Comparison of ENCODE assay signal across 10 cellular contexts in genomic region chr15:78915341-78916087, GRCh38. TPM values are rescaled to one million over a fixed set of nuclear protein-coding genes. Genes with fewer than 3 reads are reported as not detected.
DNase-seq lines count a peak whose midpoint lies in the region; ATAC-seq, FAIRE-seq and TF ChIP-seq lines count a peak whose summit lies in the region.
"Had no signal": no experiment of that assay in that cellular context is flagged by ENCODE, and none has a peak within 500 bp of the region (broad histone marks: within the 10 kb centered on the region; RNA-seq: fewer than 3 reads in every experiment).

No MANE protein-coding gene starts in this region.

- no TSS peak for BruUV-seq in mammary epithelial cell (replicated peaks; lab: Mats Ljungman, UMichigan)

- no peaks in the 10 kb centered on the region for H3K9me3 ChIP-seq in mammary epithelial cell (replicated peaks; ENCODE audit: insufficient read depth, low read length)
- H3K9me3 ChIP-seq in lung (ENCODE audit: control insufficient read depth in 2 of 2, insufficient read depth in 1 of 2, low read length in 1 of 2), result no peaks in the 10 kb centered on the region
- H3K9me3 ChIP-seq in transverse colon, result no peaks in the 10 kb centered on the region
- no peaks in the 10 kb centered on the region for H3K9me3 ChIP-seq in neural progenitor cell (ENCODE audit: low read depth)
- H3K9me3 ChIP-seq: thyroid gland had no signal

- H3K27ac ChIP-seq in mammary epithelial cell (ENCODE audit: insufficient read depth, low read depth, low read length) (no peak overlapping the region), lung (ENCODE audit: low read depth in 1 of 2, low read length in 1 of 2) (peak overlapping the region in 1 of 2 donors; percentile 42), transverse colon (peak overlapping the region; percentile 44 to 81 (median 69)), neural progenitor cell (no peak overlapping the region)

- H3K27ac Mint-ChIP-seq in T-helper 2 cell treated with Interferon-gamma antibody and Interleukin-4, amounts not matched to agents 5 μg/mL and 100 μg/mL, for 36 hours, result peak overlapping the region; percentile 4
- no peak overlapping the region for H3K27ac Mint-ChIP-seq in neural progenitor cell

- TF ChIP-seq POLR2A in transverse colon (IDR thresholded peaks at IDR 0.05), result no peak

- 83% methylated on average over 12 of the region's 12 CpGs for WGBS in mammary epithelial cell (ENCODE audit: low coverage, missing lambda C conversion rate)
- 79 to 83% methylated on average over 12 of the region's 12 CpGs for WGBS in lung, 2 donors
- WGBS in transverse colon (ENCODE audit: low coverage in 1 of 2), 2 donors, result 69 to 75% methylated on average over 7 to 12 of the region's 12 CpGs

- H3K27me3 Mint-ChIP-seq in T-helper 2 cell treated with Interferon-gamma antibody and Interleukin-4, amounts not matched to agents 5 μg/mL and 100 μg/mL, for 36 hours (ENCODE audit: low read depth), result no peaks in the 10 kb centered on the region
- H3K27me3 Mint-ChIP-seq in neural progenitor cell (ENCODE audit: insufficient read depth, low read depth), result no peaks in the 10 kb centered on the region

- H3K4me3 Mint-ChIP-seq in T-helper 2 cell treated with Interferon-gamma antibody and Interleukin-4, amounts not matched to agents 5 μg/mL and 100 μg/mL, for 36 hours, result no peak overlapping the region
- no peak overlapping the region for H3K4me3 Mint-ChIP-seq in neural progenitor cell

- dilution Hi-C loops in mammary epithelial cell (cut with HindIII; ENCODE audit: low sequenced_read_pairs), result no loop called here

- H4K20me1 ChIP-seq in mammary epithelial cell (ENCODE audit: insufficient read depth, low read length) (no peaks in the 10 kb centered on the region), neural progenitor cell (ENCODE audit: low read depth) (peaks cover 20% of the 10 kb centered on the region)

- no peaks in the 10 kb centered on the region for H3K9me3 Mint-ChIP-seq in T-helper 2 cell treated with Interferon-gamma antibody and Interleukin-4, amounts not matched to agents 5 μg/mL and 100 μg/mL, for 36 hours
- H3K9me3 Mint-ChIP-seq in neural progenitor cell, result no peaks in the 10 kb centered on the region

- peak; percentile 70 for ATAC-seq in lung (ENCODE audit: insufficient read depth, low FRiP score)
- no peak for ATAC-seq in GM18498 (IDR thresholded peaks at IDR 0.05; ENCODE audit: unreplicated experiment)

- H3K79me2 ChIP-seq in mammary epithelial cell (ENCODE audit: insufficient read depth, low read length), result no peaks in the 10 kb centered on the region
- no peaks in the 10 kb centered on the region for H3K79me2 ChIP-seq in neural progenitor cell (ENCODE audit: low read depth)

- H3K4me3 ChIP-seq in mammary epithelial cell (replicated peaks in 1 of 3; ENCODE audit: insufficient read depth in 1 of 3, low read depth in 2 of 3, low read length in 3 of 3), result no peak overlapping the region
- no peak overlapping the region for H3K4me3 ChIP-seq in lung
- no peak overlapping the region for H3K4me3 ChIP-seq in transverse colon
- H3K4me3 ChIP-seq in neural progenitor cell, result no peak overlapping the region
- H3K4me3 ChIP-seq: thyroid gland had no signal

- H3K36me3 ChIP-seq in mammary epithelial cell (ENCODE audit: insufficient read depth, low read length), result peaks cover 7% of the 10 kb centered on the region
- H3K36me3 ChIP-seq in lung (ENCODE audit: control insufficient read depth in 2 of 2, insufficient read depth in 2 of 2, low read length in 2 of 2), result peaks cover 0 to 11% of the 10 kb centered on the region in 2 donors
- peaks cover 0 to 9% (median 0%) of the 10 kb centered on the region in 4 donors for H3K36me3 ChIP-seq in transverse colon
- H3K36me3 ChIP-seq in neural progenitor cell, result no peaks in the 10 kb centered on the region

- CTCF ChIA-PET in mammary epithelial cell (lab: Charles Lee; ENCODE audit: low non-redundant PET), result interaction anchor here (0.7 kb wide), 1 partner anchor 15 kb away, joined by 4 read pairs; no protein-coding TSS in a partner anchor

- H3K27me3 ChIP-seq in mammary epithelial cell (ENCODE audit: insufficient read depth, low read length) (no peaks in the 10 kb centered on the region), lung (ENCODE audit: control insufficient read depth, insufficient read depth) (no peaks in the 10 kb centered on the region), transverse colon (no peaks in the 10 kb centered on the region), neural progenitor cell (no peaks in the 10 kb centered on the region)
- H3K27me3 ChIP-seq: thyroid gland had no signal

- H3F3A ChIP-seq in neural progenitor cell (ENCODE audit: low read depth), result peaks cover 15% of the 10 kb centered on the region

- H3K9ac ChIP-seq in mammary epithelial cell (ENCODE audit: insufficient read depth, low read length) (no peak overlapping the region), neural progenitor cell (no peak overlapping the region)

- no peak for TF ChIP-seq CTCF in mammary epithelial cell (conservative IDR thresholded peaks at IDR 0.05 in 1 of 2, IDR thresholded peaks at IDR 0.05 in 1 of 2; ENCODE audit: extremely low read depth in 1 of 2, insufficient read depth in 1 of 2, low read depth in 1 of 2, low read length in 2 of 2)
- TF ChIP-seq CTCF in lung (IDR thresholded peaks at IDR 0.05; ENCODE audit: control extremely low read depth, extremely low read depth), result no peak
- no peak for TF ChIP-seq CTCF in transverse colon (IDR thresholded peaks at IDR 0.05)
- no peak for TF ChIP-seq CTCF in neural progenitor cell (IDR thresholded peaks at IDR 0.05)

- peaks cover 8% of the 10 kb centered on the region for H3K4me1 Mint-ChIP-seq in T-helper 2 cell treated with Interferon-gamma antibody and Interleukin-4, amounts not matched to agents 5 μg/mL and 100 μg/mL, for 36 hours (ENCODE audit: low read depth)
- peaks cover 3% of the 10 kb centered on the region for H3K4me1 Mint-ChIP-seq in neural progenitor cell

- no peak overlapping the region for H2AFZ ChIP-seq in mammary epithelial cell (ENCODE audit: low read depth, low read length)
- H2AFZ ChIP-seq in neural progenitor cell (replicated peaks), result no peak overlapping the region

- peaks cover 36% of the 10 kb centered on the region for H3K36me3 Mint-ChIP-seq in T-helper 2 cell treated with Interferon-gamma antibody and Interleukin-4, amounts not matched to agents 5 μg/mL and 100 μg/mL, for 36 hours (ENCODE audit: low read depth)
- H3K36me3 Mint-ChIP-seq in neural progenitor cell, result peaks cover 37% of the 10 kb centered on the region

- H3K4me1 ChIP-seq in mammary epithelial cell (ENCODE audit: insufficient read depth, low read length) (peaks cover 12% of the 10 kb centered on the region), lung (ENCODE audit: control insufficient read depth in 2 of 2, insufficient read depth in 2 of 2, low read length in 2 of 2) (peaks cover 0 to 12% of the 10 kb centered on the region in 2 donors), transverse colon (peaks cover 13 to 29% (median 18%) of the 10 kb centered on the region in 4 donors), neural progenitor cell (no peaks in the 10 kb centered on the region)

- in situ Hi-C loops in mammary epithelial cell (cut with MboI; ENCODE audit: low sequenced_read_pairs in 2 of 2) (loop anchor here in 1 of 2 donors (10.0 kb wide), 1 partner anchor 269 kb away; no protein-coding TSS in a partner anchor), transverse colon (cut with MboI; ENCODE audit: low pct_ligation_motif_present in 1 of 4, low pct_unique_long_range_greater_than_20kb in 1 of 4, low sequenced_read_pairs in 3 of 4) (loop anchor here in 3 of 4 donors (25.0 kb wide), 1 partner anchor 272 kb away; no protein-coding TSS in a partner anchor)

- no peak for DNase-seq in T-helper 2 cell treated with Interferon-gamma antibody and Interleukin-4, amounts not matched to agents 5 μg/mL and 100 μg/mL, for 36 hours (ENCODE audit: low spot score)
- DNase-seq in T-helper 2 cell (no peak), mammary epithelial cell (peak; percentile 26), lung (ENCODE audit: low spot score) (no peak), transverse colon (peak; percentile 37), urothelium cell line (ENCODE audit: low spot score) (no peak), neural progenitor cell (ENCODE audit: low spot score) (no peak)
- DNase-seq: NCI-H524 treated with DMSO at 0.1 percent for 48 hours, thyroid gland had no signal

- no peak for FAIRE-seq in urothelium cell line (lab: Jason Lieb, UNC)

- TF ChIP-seq EP300 in transverse colon (IDR thresholded peaks at IDR 0.05; ENCODE audit: low read depth), result no peak

- intact Hi-C loops in mammary epithelial cell (cut with micrococcal nuclease), result loop anchor here (2.0 kb wide), 1 partner anchor 109 kb away; no protein-coding TSS in a partner anchor
- intact Hi-C loops in transverse colon (cut with DNase I; ENCODE audit: low total_unique reads), result no loop called here

- no peak overlapping the region for H3K4me2 ChIP-seq in mammary epithelial cell (ENCODE audit: insufficient read depth, low read depth, low read length)
- no peak overlapping the region for H3K4me2 ChIP-seq in neural progenitor cell

RNA-seq across cellular contexts. Expression of gene CTSH, which starts 29.3 kb away (rescaled TPM):
- total RNA-seq in mammary epithelial cell (10 to 100 TPM; 22.6 to 74.2 TPM), lung (1,000 to 10,000 TPM in 1 of 2 donors, 100 to 1,000 TPM in 1; 962 to 1,456 TPM), transverse colon (10 to 100 TPM in 3 of 4 donors, 1 to 10 TPM in 1; 8.6 to 70.2 (median 41.0) TPM), neural progenitor cell (ENCODE audit: low replicate concordance) (3.5 and 9.0 TPM in 2 replicates)
- polyA plus RNA-seq in mammary epithelial cell (33.6 TPM), lung (1,000 to 10,000 TPM in 1 of 2 donors, 100 to 1,000 TPM in 1; 821 to 1,902 TPM)
- polyA minus RNA-seq in mammary epithelial cell, result 27.1 TPM

RNA-seq across cellular contexts. Expression of gene MORF4L1, which starts 42.8 kb away (rescaled TPM):
- total RNA-seq in mammary epithelial cell (100 to 1,000 TPM; 236 to 275 TPM), lung (100 to 1,000 TPM; 254 to 433 TPM), transverse colon (100 to 1,000 TPM; 149 to 330 (median 235) TPM), neural progenitor cell (ENCODE audit: low replicate concordance) (633 and 930 TPM in 2 replicates)
- polyA plus RNA-seq in mammary epithelial cell (193 TPM), lung (100 to 1,000 TPM; 124 to 280 TPM)
- 163 TPM for polyA minus RNA-seq in mammary epithelial cell

Comparison
In these comparisons a context has a peak if more than half of its experiments do, and no peak if none do; other contexts are left out.
1. DNase-seq: peak in mammary epithelial cell (single experiment) and transverse colon (single experiment); none in T-helper 2 cell treated with Interferon-gamma antibody and Interleukin-4, amounts not matched to agents 5 μg/mL and 100 μg/mL, for 36 hours (single experiment), T-helper 2 cell (0 of 5), lung (single experiment), urothelium cell line (single experiment) and neural progenitor cell (single experiment).
2. H3K27ac ChIP-seq: peak in transverse colon (4 of 4); none in mammary epithelial cell (single experiment) and neural progenitor cell (single experiment).
3. RNA of gene CTSH, which starts 29.3 kb away (total RNA-seq): 962 to 1,456 TPM in lung; 22.6 to 74.2 TPM in mammary epithelial cell, 8.6 to 70.2 TPM in transverse colon and 3.5 to 9.0 TPM in neural progenitor cell; every median in the first group is over 10 times any median in the second.